ENCODE assay signal across 14 cellular contexts in the genomic region with DNA sequence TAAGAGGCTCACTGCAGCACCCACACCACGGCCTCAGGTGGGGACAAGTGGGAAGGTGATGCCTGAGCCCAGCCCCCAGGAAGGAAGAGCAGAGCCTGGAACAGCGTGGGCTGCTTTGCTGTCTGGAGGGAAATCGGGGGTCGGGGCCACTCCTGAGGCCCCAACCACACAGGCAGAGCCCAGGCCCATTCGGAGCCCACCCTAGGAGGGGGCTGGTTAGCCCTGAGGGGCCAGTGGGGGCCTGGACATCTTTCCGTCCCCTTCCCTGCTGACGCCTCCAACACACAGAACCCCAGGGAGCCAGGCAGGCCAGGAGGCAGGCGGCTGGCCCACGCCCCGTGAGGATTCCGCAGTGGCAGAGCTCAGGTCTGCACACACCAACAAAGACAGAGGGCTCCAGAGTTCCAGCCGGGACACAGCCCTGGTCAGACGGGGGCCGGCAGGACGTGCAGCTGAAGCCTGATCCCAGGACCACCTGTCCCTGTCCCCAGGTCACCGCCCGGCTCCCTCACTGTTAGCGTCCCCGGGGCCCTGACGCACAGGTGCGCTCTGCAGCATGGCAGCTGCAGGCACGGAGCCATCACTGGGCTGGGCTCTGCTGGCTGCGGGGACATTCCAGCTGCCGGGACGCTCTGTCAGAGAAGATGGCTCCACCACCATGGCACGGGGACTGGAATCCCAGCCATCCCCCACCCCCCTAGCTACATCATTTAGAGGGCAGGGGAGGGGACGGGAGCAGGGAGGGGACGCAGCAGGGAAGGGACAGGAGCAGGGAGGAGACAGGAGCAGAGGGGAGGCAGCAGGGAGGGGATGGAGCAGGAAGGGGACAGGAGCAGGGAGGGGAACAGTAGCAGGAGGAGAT. TPM values are rescaled to one million over a fixed set of nuclear protein-coding genes. Genes with fewer than 3 reads are reported as not detected.
DNase-seq lines count a peak whose midpoint lies in the region; ATAC-seq and TF ChIP-seq lines count a peak whose summit lies in the region.
"Had no signal": no experiment of that assay in that cellular context is flagged by ENCODE, and none has a peak within 500 bp of the region (broad histone marks: within the 10 kb centered on the region; RNA-seq: fewer than 3 reads in every experiment).

No MANE protein-coding gene starts in this region.

- no peaks in the 10 kb centered on the region for H4K20me1 ChIP-seq in hepatocyte (ENCODE audit: insufficient read depth, poor library complexity, severe bottlenecking)

- no peak for ATAC-seq in naive thymus-derived CD8-positive, alpha-beta T cell
- ATAC-seq in upper lobe of right lung (peak; percentile 6), HG02840 (IDR thresholded peaks at IDR 0.05; ENCODE audit: low FRiP score, unreplicated experiment) (no peak)
- ATAC-seq in stimulated activated naive CD8-positive, alpha-beta T cell treated with anti-CD3 and anti-CD28 coated beads, Interleukin-15, Interleukin-2, amounts not matched to agents 100 U/mL and 50 U/mL, for 24 hours: no peak
- ATAC-seq: mucosa of descending colon had no signal

- no peaks in the 10 kb centered on the region for H3K9me3 ChIP-seq in hepatocyte (ENCODE audit: low read depth)
- no peaks in the 10 kb centered on the region for H3K9me3 ChIP-seq in upper lobe of right lung
- H3K9me3 ChIP-seq: mucosa of descending colon, uterus had no signal

- H3K9me2 ChIP-seq in hepatocyte (replicated peaks; ENCODE audit: insufficient read depth): no peaks in the 10 kb centered on the region

- peaks cover 0 to 14% (median 8%) of the 10 kb centered on the region in 3 donors for H3K36me3 Mint-ChIP-seq in naive thymus-derived CD8-positive, alpha-beta T cell

- peaks cover 22 to 51% (median 37%) of the 10 kb centered on the region in 4 donors for H3K4me1 Mint-ChIP-seq in naive thymus-derived CD8-positive, alpha-beta T cell

- peak overlapping the region in 3 of 10 donors; percentile 15 to 37 (median 27) for H3K4me3 Mint-ChIP-seq in naive thymus-derived CD8-positive, alpha-beta T cell

- H3K9me3 Mint-ChIP-seq in naive thymus-derived CD8-positive, alpha-beta T cell: peaks cover 0 to 13% (median 0%) of the 10 kb centered on the region in 9 donors

- peak overlapping the region in 8 of 10 donors; percentile 34 to 97 (median 70) for H3K27ac Mint-ChIP-seq in naive thymus-derived CD8-positive, alpha-beta T cell

- H3K27me3 ChIP-seq in hepatocyte: no peaks in the 10 kb centered on the region
- no peaks in the 10 kb centered on the region for H3K27me3 ChIP-seq in upper lobe of right lung
- H3K27me3 ChIP-seq: uterus had no signal

- TF ChIP-seq CTCF in hepatocyte (IDR thresholded peaks at IDR 0.05; ENCODE audit: poor library complexity) (no peak), upper lobe of right lung (IDR thresholded peaks at IDR 0.05) (no peak)

- no peaks in the 10 kb centered on the region for H3K27me3 Mint-ChIP-seq in naive thymus-derived CD8-positive, alpha-beta T cell

- 81% methylated on average over 26 of the region's 28 CpGs for WGBS in hepatocyte (ENCODE audit: low lambda C conversion rate, missing lambda C conversion rate)

- H3K36me3 ChIP-seq in hepatocyte (replicated peaks; ENCODE audit: insufficient read depth, low read depth) (no peaks in the 10 kb centered on the region), upper lobe of right lung (no peaks in the 10 kb centered on the region)
- H3K36me3 ChIP-seq: uterus had no signal

- H3K79me2 ChIP-seq in hepatocyte: peaks cover 5% of the 10 kb centered on the region

- H3K27ac ChIP-seq in hepatocyte (no peak overlapping the region), upper lobe of right lung (no peak overlapping the region)
- H3K27ac ChIP-seq: uterus had no signal

- H2AFZ ChIP-seq in hepatocyte: no peak overlapping the region

- intact Hi-C loops in upper lobe of right lung (cut with DNase I): no loop called here

- DNase-seq in activated effector memory CD4-positive, alpha-beta T cell treated with anti-CD3 and anti-CD28 coated beads, Interleukin-2, amount 50 U/mL, for 16 hours: peak; percentile 38
- no peak for DNase-seq in activated effector memory CD4-positive, alpha-beta T cell treated with Interleukin-2 at 50 U/mL for 16 hours
- peak; percentile 3 for DNase-seq in hepatocyte (ENCODE audit: low spot score)
- DNase-seq in naive thymus-derived CD8-positive, alpha-beta T cell: peak in 1 of 10 donors; percentile 60
- DNase-seq in upper lobe of right lung: peak; percentile 55
- no peak for DNase-seq in HuH-7 (ENCODE audit: low spot score)
- no peak for DNase-seq in stimulated activated naive CD8-positive, alpha-beta T cell treated with anti-CD3 and anti-CD28 coated beads, Interleukin-15, Interleukin-2, amounts not matched to agents 100 U/mL and 50 U/mL, for 24 hours
- DNase-seq: activated gamma-delta T cell treated with Interleukin-2 at 50 U/mL for 16 hours; mucosa of descending colon; SHP77 treated with DMSO at 0.1 percent for 48 hours; stimulated activated CD4-positive, alpha-beta T cell treated with anti-CD3 and anti-CD28 coated beads, Interleukin-4, amount 100 ng/mL, for 1 hour; T1000 had no signal

- no peak overlapping the region for H3K4me2 ChIP-seq in hepatocyte

- H3K4me3 ChIP-seq in hepatocyte (no peak overlapping the region), upper lobe of right lung (no peak overlapping the region)
- H3K4me3 ChIP-seq: mucosa of descending colon, uterus had no signal

- no peaks in the 10 kb centered on the region for H3K4me1 ChIP-seq in hepatocyte (ENCODE audit: insufficient read depth)
- H3K4me1 ChIP-seq in upper lobe of right lung: no peaks in the 10 kb centered on the region
- H3K4me1 ChIP-seq: uterus had no signal

- POLR2A ChIA-PET in naive thymus-derived CD8-positive, alpha-beta T cell (lab: Charles Lee): interaction anchor here (0.8 to 4.1 kb wide), 3 partner anchors 36 to 232 kb away, joined by 3 to 30 read pairs (median 4); a partner anchor contains a TSS

RNA-seq across cellular contexts. Expression of a gene that starts 40.2 kb away (rescaled TPM):
- 23.4 and 31.1 TPM in 2 replicates for total RNA-seq in hepatocyte
- 36.5 and 36.9 TPM in 2 replicates for polyA plus RNA-seq in hepatocyte
- 10 to 100 TPM; 31.8 to 38.7 TPM for total RNA-seq in naive thymus-derived CD8-positive, alpha-beta T cell
- 10 to 100 TPM; 14.1 to 22.0 (median 19.4) TPM for polyA plus RNA-seq in naive thymus-derived CD8-positive, alpha-beta T cell
- total RNA-seq in upper lobe of right lung: 59.5 TPM

RNA-seq across cellular contexts. Expression of a gene that starts 53.2 kb away (rescaled TPM):
- 55.2 and 58.7 TPM in 2 replicates for total RNA-seq in hepatocyte
- 81.9 and 82.0 TPM in 2 replicates for polyA plus RNA-seq in hepatocyte
- total RNA-seq in naive thymus-derived CD8-positive, alpha-beta T cell: 10 to 100 TPM; 51.0 to 54.5 TPM
- polyA plus RNA-seq in naive thymus-derived CD8-positive, alpha-beta T cell: 10 to 100 TPM; 11.2 to 24.5 (median 16.0) TPM
- total RNA-seq in upper lobe of right lung: 48.7 TPM

Comparison
In these comparisons a context has a peak if more than half of its experiments do, and no peak if none do; other contexts are left out.
1. DNase-seq: peak in activated effector memory CD4-positive, alpha-beta T cell treated with anti-CD3 and anti-CD28 coated beads, Interleukin-2, amount 50 U/mL, for 16 hours (single experiment), hepatocyte (single experiment) and upper lobe of right lung (single experiment); none in activated effector memory CD4-positive, alpha-beta T cell treated with Interleukin-2 at 50 U/mL for 16 hours (single experiment), HuH-7 (single experiment) and stimulated activated naive CD8-positive, alpha-beta T cell treated with anti-CD3 and anti-CD28 coated beads, Interleukin-15, Interleukin-2, amounts not matched to agents 100 U/mL and 50 U/mL, for 24 hours (single experiment).